In genomic region chr12:6833189-6833890, GRCh38 we compare ENCODE assay signal across 22 cellular contexts. TPM values are rescaled to one million over a fixed set of nuclear protein-coding genes. Genes with fewer than 3 reads are reported as not detected.
A peak's percentile ranks its signal among the peaks of the same experiment; 100 is the strongest.
DNase-seq lines count a peak whose midpoint lies in the region; ATAC-seq and TF ChIP-seq lines count a peak whose summit lies in the region.
"Had no signal": no experiment of that assay in that cellular context is flagged by ENCODE, and none has a peak within 500 bp of the region (broad histone marks: within the 10 kb centered on the region; RNA-seq: fewer than 3 reads in every experiment).

No MANE protein-coding gene starts in this region.

- H4K8ac ChIP-seq in mesendoderm (ENCODE audit: low read depth, low read length): no peak overlapping the region

- no CpG with 5 or more reads among the region's 6 CpGs for WGBS in mesendoderm (ENCODE audit: extremely low coverage, insufficient coverage, low lambda C conversion rate)

- H3K79me1 ChIP-seq in mesendoderm (ENCODE audit: low read length): peaks cover 12% of the 10 kb centered on the region

- no peaks in the 10 kb centered on the region for H3K27me3 ChIP-seq in mesendoderm (ENCODE audit: insufficient read depth, low read length, poor library complexity)
- H3K27me3 ChIP-seq: SJCRH30 had no signal

- DNase-seq in T-helper 17 cell (no peak), left cardiac atrium (no peak), nephron progenitor cell (no peak), endothelial cell (ENCODE audit: low spot score) (no peak), mesendoderm (no peak), NCI-H82 (lab: John Stamatoyannopoulos, UW) (no peak)
- no peak for DNase-seq in activated CD4-positive, alpha-beta T cell treated with anti-CD3 and anti-CD28 coated beads, Interleukin-2, amount 10 ng/mL, durations not matched to agents 7 days and 5 days
- DNase-seq: Calu3; CD8-positive, alpha-beta T cell; EL; KG1; NCI-H1105 treated with DMSO at 0.1 percent for 48 hours; NCI-H1694 treated with DMSO at 0.1 percent for 48 hours; NCI-H226; NCI-H524 treated with DMSO at 0.1 percent for 48 hours; PC-9; SJCRH30 had no signal

- H3K9me3 ChIP-seq in T-helper 17 cell (ENCODE audit: control insufficient read depth, low read length, poor library complexity, severe bottlenecking): no peaks in the 10 kb centered on the region
- H3K9me3 ChIP-seq: A549, BLaER1, SJCRH30 had no signal

- peaks cover 16% of the 10 kb centered on the region for H3K4me1 Mint-ChIP-seq in T-helper 17 cell
- peaks cover 25% of the 10 kb centered on the region for H3K4me1 Mint-ChIP-seq in nephron progenitor cell
- peaks cover 9% of the 10 kb centered on the region for H3K4me1 Mint-ChIP-seq in endothelial cell (ENCODE audit: unreplicated experiment)
- H3K4me1 Mint-ChIP-seq in activated CD4-positive, alpha-beta T cell treated with anti-CD3 and anti-CD28 coated beads, Interleukin-2, amount 10 ng/mL, durations not matched to agents 7 days and 5 days: peaks cover 10% of the 10 kb centered on the region

- no peak for ATAC-seq in T-helper 17 cell
- peak; percentile 12 to 16 for ATAC-seq in left cardiac atrium
- ATAC-seq: A549; CD8-positive, alpha-beta T cell; GM12878 had no signal

- H2AK5ac ChIP-seq in mesendoderm (ENCODE audit: low read length): no peak overlapping the region

- H3K27me3 Mint-ChIP-seq in T-helper 17 cell: peaks cover 20% of the 10 kb centered on the region
- peaks cover 5% of the 10 kb centered on the region for H3K27me3 Mint-ChIP-seq in nephron progenitor cell (ENCODE audit: low read depth, poor library complexity)
- peaks cover 15% of the 10 kb centered on the region for H3K27me3 Mint-ChIP-seq in endothelial cell (ENCODE audit: unreplicated experiment)
- peaks cover 30% of the 10 kb centered on the region for H3K27me3 Mint-ChIP-seq in activated CD4-positive, alpha-beta T cell treated with anti-CD3 and anti-CD28 coated beads, Interleukin-2, amount 10 ng/mL, durations not matched to agents 7 days and 5 days

- H2BK15ac ChIP-seq in mesendoderm (replicated peaks; ENCODE audit: low read depth): no peak overlapping the region

- H3K4ac ChIP-seq in mesendoderm (ENCODE audit: low read depth, low read length): no peak overlapping the region

- H3K56ac ChIP-seq in mesendoderm (ENCODE audit: low read length): no peak overlapping the region

- no peak overlapping the region for H3K4me3 ChIP-seq in mesendoderm (ENCODE audit: low read length)
- H3K4me3 ChIP-seq: A549, BLaER1, GM12878, PC-9, SJCRH30 had no signal

- H3K18ac ChIP-seq in mesendoderm (ENCODE audit: low read length): no peak overlapping the region

- TF ChIP-seq CTCF in 22Rv1 (IDR thresholded peaks at IDR 0.05) (no peak), nephron progenitor cell (IDR thresholded peaks at IDR 0.05) (no peak), endothelial cell (IDR thresholded peaks at IDR 0.05; ENCODE audit: unreplicated experiment) (no peak)

- H3K23ac ChIP-seq in mesendoderm (ENCODE audit: low read length): no peak overlapping the region

- no peak overlapping the region for H3K4me2 ChIP-seq in mesendoderm (ENCODE audit: low read length)
- H3K4me2 ChIP-seq: A549, BLaER1, PC-9 had no signal

- CTCF ChIA-PET in activated CD4-positive, alpha-beta T cell treated with anti-CD3 and anti-CD28 coated beads, Interleukin-2, amount 10 ng/mL, durations not matched to agents 7 days and 5 days (lab: Charles Lee): interaction anchor here (0.7 to 4.3 kb wide), 12 partner anchors 9 to 218 kb away, joined by 3 to 22 read pairs (median 6); partner anchors contain the start of genes CDCA3, MLF2 and TPI1

- POLR2A ChIA-PET in activated CD4-positive, alpha-beta T cell treated with anti-CD3 and anti-CD28 coated beads, Interleukin-2, amount 10 ng/mL, durations not matched to agents 7 days and 5 days (lab: Charles Lee): interaction anchor here (0.6 kb wide), 1 partner anchor 280 kb away, joined by 3 read pairs; no protein-coding TSS in a partner anchor

- H2BK5ac ChIP-seq in mesendoderm (ENCODE audit: low read length): no peak overlapping the region

- H3K4me1 ChIP-seq in mesendoderm (ENCODE audit: control insufficient read depth, low read depth, low read length): no peaks in the 10 kb centered on the region
- H3K4me1 ChIP-seq: SJCRH30 had no signal

- H2BK120ac ChIP-seq in mesendoderm (ENCODE audit: low read depth, low read length): no peak overlapping the region

- H3K27ac ChIP-seq in 22Rv1 (peak overlapping the region; percentile 25; the same call in 1 of the 2 replicates), mesendoderm (ENCODE audit: low read depth, low read length) (no peak overlapping the region)
- H3K27ac ChIP-seq: A549, BLaER1, PC-9, RWPE1, SJCRH30 had no signal

- intact Hi-C loops in left cardiac atrium (cut with DNase I): no loop called here

- H3K36me3 Mint-ChIP-seq in T-helper 17 cell (ENCODE audit: low read depth) (no peaks in the 10 kb centered on the region), nephron progenitor cell (ENCODE audit: low read depth) (peaks cover 60% of the 10 kb centered on the region), endothelial cell (ENCODE audit: low read depth, unreplicated experiment) (peaks cover 29% of the 10 kb centered on the region)
- no peaks in the 10 kb centered on the region for H3K36me3 Mint-ChIP-seq in activated CD4-positive, alpha-beta T cell treated with anti-CD3 and anti-CD28 coated beads, Interleukin-2, amount 10 ng/mL, durations not matched to agents 7 days and 5 days (ENCODE audit: low read depth)

- H3K9me3 Mint-ChIP-seq in nephron progenitor cell: no peaks in the 10 kb centered on the region
- no peaks in the 10 kb centered on the region for H3K9me3 Mint-ChIP-seq in endothelial cell (ENCODE audit: unreplicated experiment)
- H3K9me3 Mint-ChIP-seq in activated CD4-positive, alpha-beta T cell treated with anti-CD3 and anti-CD28 coated beads, Interleukin-2, amount 10 ng/mL, durations not matched to agents 7 days and 5 days: no peaks in the 10 kb centered on the region
- H3K9me3 Mint-ChIP-seq: CD8-positive, alpha-beta T cell had no signal

- no peak overlapping the region for H3K4me3 Mint-ChIP-seq in T-helper 17 cell
- H3K4me3 Mint-ChIP-seq in nephron progenitor cell: no peak overlapping the region
- H3K4me3 Mint-ChIP-seq in endothelial cell (ENCODE audit: unreplicated experiment): no peak overlapping the region
- H3K4me3 Mint-ChIP-seq in activated CD4-positive, alpha-beta T cell treated with anti-CD3 and anti-CD28 coated beads, Interleukin-2, amount 10 ng/mL, durations not matched to agents 7 days and 5 days: no peak overlapping the region
- H3K4me3 Mint-ChIP-seq: CD8-positive, alpha-beta T cell had no signal

- no peak overlapping the region for H3K9ac ChIP-seq in mesendoderm (ENCODE audit: low read length)
- H3K9ac ChIP-seq: BLaER1 had no signal

- H3K79me2 ChIP-seq in mesendoderm (ENCODE audit: control insufficient read depth, insufficient read depth, low read length): peaks cover 4% of the 10 kb centered on the region

- H3K27ac Mint-ChIP-seq in T-helper 17 cell: peak overlapping the region; percentile 45
- H3K27ac Mint-ChIP-seq in nephron progenitor cell: peak overlapping the region; percentile 48
- no peak overlapping the region for H3K27ac Mint-ChIP-seq in endothelial cell (ENCODE audit: unreplicated experiment)
- no peak overlapping the region for H3K27ac Mint-ChIP-seq in activated CD4-positive, alpha-beta T cell treated with anti-CD3 and anti-CD28 coated beads, Interleukin-2, amount 10 ng/mL, durations not matched to agents 7 days and 5 days
- H3K27ac Mint-ChIP-seq: CD8-positive, alpha-beta T cell had no signal

- H3K36me3 ChIP-seq in mesendoderm (ENCODE audit: control insufficient read depth, insufficient read depth, low read length): peaks cover 12% of the 10 kb centered on the region
- H3K36me3 ChIP-seq: BLaER1 had no signal

- H4K5ac ChIP-seq in mesendoderm (ENCODE audit: low read length): no peak overlapping the region

RNA-seq across cellular contexts. Expression of gene P3H3, which starts 5.1 kb away (rescaled TPM):
- 1 to 10 TPM in 1 of 2 donors, under 1 TPM in 1; 0.97 to 1.3 TPM for total RNA-seq in T-helper 17 cell
- total RNA-seq in left cardiac atrium: 10 to 100 TPM; 13.2 to 22.3 TPM
- 48.8 TPM for total RNA-seq in endothelial cell (ENCODE audit: unreplicated experiment)
- under 1 TPM in 1 of 2 experiments, not detected in 1; 0.40 TPM for total RNA-seq in activated CD4-positive, alpha-beta T cell treated with anti-CD3 and anti-CD28 coated beads, Interleukin-2, amount 10 ng/mL, durations not matched to agents 7 days and 5 days
- 5.7 TPM for polyA plus RNA-seq in mesendoderm (2013, experiment 1 of 2)
- 5.9 TPM for polyA plus RNA-seq in mesendoderm (2013, experiment 2 of 2)

RNA-seq across cellular contexts. Expression of gene GNB3, which starts 7.4 kb away (rescaled TPM):
- total RNA-seq in T-helper 17 cell (under 1 TPM; 0.26 to 0.45 TPM), left cardiac atrium (1 to 10 TPM; 2.3 to 5.8 TPM), endothelial cell (ENCODE audit: unreplicated experiment) (9.0 TPM)
- total RNA-seq in activated CD4-positive, alpha-beta T cell treated with anti-CD3 and anti-CD28 coated beads, Interleukin-2, amount 10 ng/mL, durations not matched to agents 7 days and 5 days: not detected
- 1.5 TPM for polyA plus RNA-seq in mesendoderm (2013, experiment 1 of 2)
- polyA plus RNA-seq in mesendoderm (2013, experiment 2 of 2): 2.0 TPM
- total RNA-seq: Calu3, PC-9 had no signal

RNA-seq across cellular contexts. Expression of gene GPR162, which starts 11.7 kb away (rescaled TPM):
- total RNA-seq in T-helper 17 cell (under 1 TPM in 1 of 2 donors, not detected in 1; 0.63 TPM), left cardiac atrium (1 to 10 TPM; 5.3 to 8.4 TPM), endothelial cell (ENCODE audit: unreplicated experiment) (52.7 TPM)
- under 1 TPM; 0.25 to 0.29 TPM for total RNA-seq in activated CD4-positive, alpha-beta T cell treated with anti-CD3 and anti-CD28 coated beads, Interleukin-2, amount 10 ng/mL, durations not matched to agents 7 days and 5 days
- polyA plus RNA-seq in mesendoderm (2013, experiment 1 of 2): 0.28 TPM
- 0.42 TPM for polyA plus RNA-seq in mesendoderm (2013, experiment 2 of 2)
- total RNA-seq: Calu3; CD8-positive, alpha-beta T cell; GM12878 had no signal
- polyA plus RNA-seq: GM12878 had no signal

RNA-seq across cellular contexts. Expression of gene CDCA3, which starts 17.7 kb away (rescaled TPM):
- under 1 TPM; 0.65 to 0.87 TPM for total RNA-seq in T-helper 17 cell
- under 1 TPM in 1 of 2 donors, not detected in 1; 0.82 TPM for total RNA-seq in left cardiac atrium
- total RNA-seq in endothelial cell (ENCODE audit: unreplicated experiment): 6.2 TPM
- total RNA-seq in activated CD4-positive, alpha-beta T cell treated with anti-CD3 and anti-CD28 coated beads, Interleukin-2, amount 10 ng/mL, durations not matched to agents 7 days and 5 days: 100 to 1,000 TPM; 118 to 122 TPM
- polyA plus RNA-seq in mesendoderm (2013, experiment 1 of 2): 80.7 TPM
- 79.7 TPM for polyA plus RNA-seq in mesendoderm (2013, experiment 2 of 2)

RNA-seq across cellular contexts. Expression of gene USP5, which starts 18.6 kb away (rescaled TPM):
- total RNA-seq in T-helper 17 cell: 10 to 100 TPM; 65.7 to 76.1 TPM
- 10 to 100 TPM; 63.4 to 65.4 TPM for total RNA-seq in left cardiac atrium
- total RNA-seq in endothelial cell (ENCODE audit: unreplicated experiment): 119 TPM
- total RNA-seq in activated CD4-positive, alpha-beta T cell treated with anti-CD3 and anti-CD28 coated beads, Interleukin-2, amount 10 ng/mL, durations not matched to agents 7 days and 5 days: 100 to 1,000 TPM; 119 to 131 TPM
- 86.8 TPM for polyA plus RNA-seq in mesendoderm (2013, experiment 1 of 2)
- polyA plus RNA-seq in mesendoderm (2013, experiment 2 of 2): 87.0 TPM

Comparison
In these comparisons a context has a peak if more than half of its experiments do, and no peak if none do; other contexts are left out.
1. H3K27ac Mint-ChIP-seq: peak in T-helper 17 cell (single experiment) and nephron progenitor cell (single experiment); none in endothelial cell (single experiment) and activated CD4-positive, alpha-beta T cell treated with anti-CD3 and anti-CD28 coated beads, Interleukin-2, amount 10 ng/mL, durations not matched to agents 7 days and 5 days (single experiment).
2. RNA of gene P3H3, which starts 5.1 kb away (total RNA-seq): 48.8 TPM in endothelial cell (single experiment) and 13.2 to 22.3 TPM in left cardiac atrium; 0.97 to 1.3 TPM in T-helper 17 cell and 0.40 TPM in activated CD4-positive, alpha-beta T cell treated with anti-CD3 and anti-CD28 coated beads, Interleukin-2, amount 10 ng/mL, durations not matched to agents 7 days and 5 days; every median in the first group is over 4 times any median in the second.